In the genomic region with DNA sequence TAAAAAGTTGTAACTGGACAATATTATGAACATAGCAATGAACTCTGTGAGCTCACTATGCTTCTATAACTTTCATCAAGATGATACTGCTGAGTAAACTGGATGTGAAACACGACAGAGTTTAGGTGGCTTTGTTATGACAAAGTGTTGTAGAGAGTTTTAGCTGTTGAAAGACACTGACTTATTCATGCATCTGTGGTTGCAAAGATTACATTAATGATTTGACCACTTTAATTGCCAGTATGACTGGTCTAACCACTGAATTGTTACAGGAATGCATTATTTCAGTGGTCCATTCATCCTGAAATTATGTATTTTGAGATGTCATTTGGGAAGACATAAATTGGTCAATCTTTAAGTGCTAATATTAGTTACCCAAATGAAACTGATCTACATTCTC, we compare ENCODE assay signal across 1 cellular context.
TF ChIP-seq lines count a peak whose summit lies in the region.

No MANE protein-coding gene starts in this region.

TF ChIP-seq in GM23338, 12 proteins besides CTCF, POLR2A, EP300 and RAD21 (continued from another document):
- TF ChIP-seq, protein P1, sequence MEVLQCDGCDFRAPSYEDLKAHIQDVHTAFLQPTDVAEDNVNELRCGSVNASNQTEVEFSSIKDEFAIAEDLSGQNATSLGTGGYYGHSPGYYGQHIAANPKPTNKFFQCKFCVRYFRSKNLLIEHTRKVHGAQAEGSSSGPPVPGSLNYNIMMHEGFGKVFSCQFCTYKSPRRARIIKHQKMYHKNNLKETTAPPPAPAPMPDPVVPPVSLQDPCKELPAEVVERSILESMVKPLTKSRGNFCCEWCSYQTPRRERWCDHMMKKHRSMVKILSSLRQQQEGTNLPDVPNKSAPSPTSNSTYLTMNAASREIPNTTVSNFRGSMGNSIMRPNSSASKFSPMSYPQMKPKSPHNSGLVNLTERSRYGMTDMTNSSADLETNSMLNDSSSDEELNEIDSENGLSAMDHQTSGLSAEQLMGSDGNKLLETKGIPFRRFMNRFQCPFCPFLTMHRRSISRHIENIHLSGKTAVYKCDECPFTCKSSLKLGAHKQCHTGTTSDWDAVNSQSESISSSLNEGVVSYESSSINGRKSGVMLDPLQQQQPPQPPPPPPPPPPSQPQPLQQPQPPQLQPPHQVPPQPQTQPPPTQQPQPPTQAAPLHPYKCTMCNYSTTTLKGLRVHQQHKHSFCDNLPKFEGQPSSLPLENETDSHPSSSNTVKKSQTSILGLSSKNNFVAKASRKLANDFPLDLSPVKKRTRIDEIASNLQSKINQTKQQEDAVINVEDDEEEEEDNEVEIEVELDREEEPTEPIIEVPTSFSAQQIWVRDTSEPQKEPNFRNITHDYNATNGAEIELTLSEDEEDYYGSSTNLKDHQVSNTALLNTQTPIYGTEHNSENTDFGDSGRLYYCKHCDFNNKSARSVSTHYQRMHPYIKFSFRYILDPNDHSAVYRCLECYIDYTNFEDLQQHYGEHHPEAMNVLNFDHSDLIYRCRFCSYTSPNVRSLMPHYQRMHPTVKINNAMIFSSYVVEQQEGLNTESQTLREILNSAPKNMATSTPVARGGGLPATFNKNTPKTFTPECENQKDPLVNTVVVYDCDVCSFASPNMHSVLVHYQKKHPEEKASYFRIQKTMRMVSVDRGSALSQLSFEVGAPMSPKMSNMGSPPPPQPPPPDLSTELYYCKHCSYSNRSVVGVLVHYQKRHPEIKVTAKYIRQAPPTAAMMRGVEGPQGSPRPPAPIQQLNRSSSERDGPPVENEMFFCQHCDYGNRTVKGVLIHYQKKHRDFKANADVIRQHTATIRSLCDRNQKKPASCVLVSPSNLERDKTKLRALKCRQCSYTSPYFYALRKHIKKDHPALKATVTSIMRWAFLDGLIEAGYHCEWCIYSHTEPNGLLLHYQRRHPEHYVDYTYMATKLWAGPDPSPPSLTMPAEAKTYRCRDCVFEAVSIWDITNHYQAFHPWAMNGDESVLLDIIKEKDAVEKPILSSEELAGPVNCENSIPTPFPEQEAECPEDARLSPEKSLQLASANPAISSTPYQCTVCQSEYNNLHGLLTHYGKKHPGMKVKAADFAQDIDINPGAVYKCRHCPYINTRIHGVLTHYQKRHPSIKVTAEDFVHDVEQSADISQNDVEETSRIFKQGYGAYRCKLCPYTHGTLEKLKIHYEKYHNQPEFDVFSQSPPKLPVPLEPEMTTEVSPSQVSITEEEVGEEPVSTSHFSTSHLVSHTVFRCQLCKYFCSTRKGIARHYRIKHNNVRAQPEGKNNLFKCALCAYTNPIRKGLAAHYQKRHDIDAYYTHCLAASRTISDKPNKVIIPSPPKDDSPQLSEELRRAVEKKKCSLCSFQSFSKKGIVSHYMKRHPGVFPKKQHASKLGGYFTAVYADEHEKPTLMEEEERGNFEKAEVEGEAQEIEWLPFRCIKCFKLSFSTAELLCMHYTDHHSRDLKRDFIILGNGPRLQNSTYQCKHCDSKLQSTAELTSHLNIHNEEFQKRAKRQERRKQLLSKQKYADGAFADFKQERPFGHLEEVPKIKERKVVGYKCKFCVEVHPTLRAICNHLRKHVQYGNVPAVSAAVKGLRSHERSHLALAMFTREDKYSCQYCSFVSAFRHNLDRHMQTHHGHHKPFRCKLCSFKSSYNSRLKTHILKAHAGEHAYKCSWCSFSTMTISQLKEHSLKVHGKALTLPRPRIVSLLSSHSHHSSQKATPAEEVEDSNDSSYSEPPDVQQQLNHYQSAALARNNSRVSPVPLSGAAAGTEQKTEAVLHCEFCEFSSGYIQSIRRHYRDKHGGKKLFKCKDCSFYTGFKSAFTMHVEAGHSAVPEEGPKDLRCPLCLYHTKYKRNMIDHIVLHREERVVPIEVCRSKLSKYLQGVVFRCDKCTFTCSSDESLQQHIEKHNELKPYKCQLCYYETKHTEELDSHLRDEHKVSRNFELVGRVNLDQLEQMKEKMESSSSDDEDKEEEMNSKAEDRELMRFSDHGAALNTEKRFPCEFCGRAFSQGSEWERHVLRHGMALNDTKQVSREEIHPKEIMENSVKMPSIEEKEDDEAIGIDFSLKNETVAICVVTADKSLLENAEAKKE (CRISPR knock-in tag; IDR thresholded peaks at IDR 0.05) = no peak
- TF ChIP-seq JUNB (IDR thresholded peaks at IDR 0.05; ENCODE audit: unreplicated experiment) (no peak), CREB1 (CRISPR knock-in tag; IDR thresholded peaks at IDR 0.05; ENCODE audit: low read depth) (no peak)
